Comparison of ENCODE assay signal across 19 cellular contexts in genomic region chr14:75539165-75539561, GRCh38. TPM values are rescaled to one million over a fixed set of nuclear protein-coding genes. Genes with fewer than 3 reads are reported as not detected.
DNase-seq lines count a peak whose midpoint lies in the region; ATAC-seq and TF ChIP-seq lines count a peak whose summit lies in the region.
"Had no signal": no experiment of that assay in that cellular context is flagged by ENCODE, and none has a peak within 500 bp of the region (broad histone marks: within the 10 kb centered on the region; RNA-seq: fewer than 3 reads in every experiment).

No MANE protein-coding gene starts in this region.

- ATAC-seq in GM21723 (IDR thresholded peaks at IDR 0.05; ENCODE audit: unreplicated experiment) (peak; percentile 4), psoas muscle (no peak)
- ATAC-seq: PC-3 had no signal

- no peak overlapping the region for H3K9ac ChIP-seq in trophoblast cell (ENCODE audit: low read length)
- H3K9ac ChIP-seq: SK-N-SH had no signal

- H3K14ac ChIP-seq in trophoblast cell (ENCODE audit: low read length): peak overlapping the region; percentile 8

- H4K8ac ChIP-seq in trophoblast cell (ENCODE audit: low read depth, low read length): no peak overlapping the region

- H3K4me1 Mint-ChIP-seq in activated naive CD8-positive, alpha-beta T cell (ENCODE audit: low read depth): peaks cover 67% of the 10 kb centered on the region

- no peak overlapping the region for H3K4me3 ChIP-seq in trophoblast cell (ENCODE audit: low read depth, low read length)
- H3K4me3 ChIP-seq in esophagus squamous epithelium: no peak overlapping the region
- H3K4me3 ChIP-seq in psoas muscle: no peak overlapping the region
- H3K4me3 ChIP-seq: prostate gland, suprapubic skin had no signal

- H3K36me3 ChIP-seq in trophoblast cell (ENCODE audit: control insufficient read depth in 1 of 2, insufficient read depth in 2 of 2, low read length in 2 of 2) (no peaks in the 10 kb centered on the region), esophagus squamous epithelium (no peaks in the 10 kb centered on the region), psoas muscle (ENCODE audit: insufficient read depth in 1 of 2, low read depth in 1 of 2) (no peaks in the 10 kb centered on the region)
- H3K36me3 ChIP-seq: prostate gland, suprapubic skin had no signal

- peak; percentile 57 for DNase-seq in activated CD8-positive, alpha-beta memory T cell treated with anti-CD3 and anti-CD28 coated beads for 24 hours
- DNase-seq in activated CD8-positive, alpha-beta memory T cell treated with anti-CD3 and anti-CD28 coated beads, Interleukin-2, amount 50 U/mL, for 48 hours: no peak
- DNase-seq in trophoblast cell (peak in 1 of 2 donors; percentile 48), esophagus squamous epithelium (lab: John Stamatoyannopoulos, UW) (no peak), psoas muscle (no peak)
- DNase-seq in stimulated activated naive CD4-positive, alpha-beta T cell (lab: John Stamatoyannopoulos, UW): no peak
- DNase-seq: activated CD4-positive, CD25-positive, alpha-beta regulatory T cell; activated gamma-delta T cell; Calu3; GF-D8; NCI-H2029; NCI-H510A treated with DMSO at 0.1 percent for 48 hours; PC-3; SK-N-SH had no signal

- H3K27me3 ChIP-seq in trophoblast cell (ENCODE audit: insufficient read depth, low read length) (no peaks in the 10 kb centered on the region), esophagus squamous epithelium (no peaks in the 10 kb centered on the region), psoas muscle (ENCODE audit: insufficient read depth in 3 of 3, low read length in 2 of 3) (no peaks in the 10 kb centered on the region)
- H3K27me3 ChIP-seq: suprapubic skin had no signal

- no CpG with 5 or more reads among the region's 5 CpGs for WGBS in trophoblast cell (ENCODE audit: extremely low coverage, insufficient coverage, insufficient read length)
- WGBS in esophagus squamous epithelium, 2 donors: 86 to 88% methylated on average over 4 of the region's 5 CpGs
- WGBS in psoas muscle, 3 donors: 92 to 97% (median 97%) methylated on average over 5 of the region's 5 CpGs

- H3K18ac ChIP-seq in trophoblast cell (ENCODE audit: low read length): no peak overlapping the region

- H3K9me3 Mint-ChIP-seq in activated naive CD8-positive, alpha-beta T cell (ENCODE audit: low read depth): no peaks in the 10 kb centered on the region

- H3K4me3 Mint-ChIP-seq in activated naive CD8-positive, alpha-beta T cell: peak overlapping the region; percentile 6

- no peak overlapping the region for H3K23ac ChIP-seq in trophoblast cell (ENCODE audit: low read length)

- no peak overlapping the region for H4K91ac ChIP-seq in trophoblast cell (ENCODE audit: low read depth, low read length)

- H3K27ac Mint-ChIP-seq in activated naive CD8-positive, alpha-beta T cell: peak overlapping the region; percentile 96

- intact Hi-C loops in esophagus squamous epithelium (cut with DNase I): no loop called here
- intact Hi-C loops in psoas muscle (cut with DNase I): no loop called here

- TF ChIP-seq POLR2A in esophagus squamous epithelium (IDR thresholded peaks at IDR 0.05): no peak

- H3K9me3 ChIP-seq in trophoblast cell (ENCODE audit: insufficient read depth, low read depth, low read length) (no peaks in the 10 kb centered on the region), esophagus squamous epithelium (no peaks in the 10 kb centered on the region), psoas muscle (no peaks in the 10 kb centered on the region)
- H3K9me3 ChIP-seq: prostate gland, SK-N-SH, suprapubic skin had no signal

- peaks cover 8% of the 10 kb centered on the region for H3K36me3 Mint-ChIP-seq in activated naive CD8-positive, alpha-beta T cell

- no peak overlapping the region for H2BK5ac ChIP-seq in trophoblast cell (ENCODE audit: low read depth, low read length, poor library complexity)

- H3K4me1 ChIP-seq in trophoblast cell (ENCODE audit: control insufficient read depth in 1 of 2, insufficient read depth in 2 of 2, low read length in 2 of 2) (peaks cover 10 to 13% of the 10 kb centered on the region in 2 experiments), esophagus squamous epithelium (peaks cover 11 to 30% (median 15%) of the 10 kb centered on the region in 3 donors), psoas muscle (peaks cover 13% of the 10 kb centered on the region)

- no peak overlapping the region for H2BK12ac ChIP-seq in trophoblast cell (ENCODE audit: low read length)

- H2AFZ ChIP-seq in trophoblast cell (ENCODE audit: insufficient read depth, low read length, poor library complexity): no peak overlapping the region

- H3K4ac ChIP-seq in trophoblast cell (ENCODE audit: low read depth, low read length): no peak overlapping the region

- H3K4me2 ChIP-seq in trophoblast cell (ENCODE audit: low read length): no peak overlapping the region
- H3K4me2 ChIP-seq: SK-N-SH had no signal

- H3K27ac ChIP-seq in trophoblast cell (ENCODE audit: low read depth, low read length): no peak overlapping the region
- no peak overlapping the region for H3K27ac ChIP-seq in esophagus squamous epithelium
- no peak overlapping the region for H3K27ac ChIP-seq in psoas muscle
- H3K27ac ChIP-seq: suprapubic skin had no signal

- H3K79me2 ChIP-seq in trophoblast cell (ENCODE audit: control insufficient read depth, insufficient read depth, low read length, poor library complexity): no peaks in the 10 kb centered on the region

- H3K27me3 Mint-ChIP-seq in activated naive CD8-positive, alpha-beta T cell: no peaks in the 10 kb centered on the region

- no peak overlapping the region for H4K12ac ChIP-seq in trophoblast cell (ENCODE audit: low read depth, low read length)

- no peak overlapping the region for H2BK120ac ChIP-seq in trophoblast cell (ENCODE audit: insufficient read depth, low read length, poor library complexity)

- TF ChIP-seq CTCF in esophagus squamous epithelium (IDR thresholded peaks at IDR 0.05) (no peak), psoas muscle (IDR thresholded peaks at IDR 0.05) (no peak)

- no peak overlapping the region for H2AK5ac ChIP-seq in trophoblast cell (ENCODE audit: low read length)

- peaks cover 2% of the 10 kb centered on the region for H3K79me1 ChIP-seq in trophoblast cell (ENCODE audit: low read length)

RNA-seq across cellular contexts. Expression of gene BATF, which starts 16.9 kb away (rescaled TPM):
- polyA plus RNA-seq in trophoblast cell (2013): 1.9 and 2.2 TPM in 2 replicates
- total RNA-seq in esophagus squamous epithelium (10 to 100 TPM in 1 of 4 donors, 1 to 10 TPM in 3; 1.7 to 14.5 (median 6.8) TPM), psoas muscle (under 1 TPM in 3 of 4 donors, not detected in 1; 0.58 to 0.77 (median 0.76) TPM)
- polyA plus RNA-seq in psoas muscle: under 1 TPM; 0.29 to 0.86 (median 0.70) TPM
- total RNA-seq: MCF 10A, PC-3 had no signal
- polyA plus RNA-seq: SK-N-SH had no signal

RNA-seq across cellular contexts. Expression of gene FLVCR2, which starts 39.3 kb away (rescaled TPM):
- polyA plus RNA-seq in trophoblast cell (2013): 23.1 and 26.4 TPM in 2 replicates
- total RNA-seq in esophagus squamous epithelium (1 to 10 TPM; 1.1 to 7.6 (median 3.8) TPM), psoas muscle (1 to 10 TPM in 3 of 4 donors, under 1 TPM in 1; 0.71 to 9.4 (median 5.7) TPM)
- polyA plus RNA-seq in psoas muscle: 1 to 10 TPM; 2.5 to 9.8 (median 4.2) TPM
